Comparison of ENCODE assay signal across 22 cellular contexts in the genomic region with DNA sequence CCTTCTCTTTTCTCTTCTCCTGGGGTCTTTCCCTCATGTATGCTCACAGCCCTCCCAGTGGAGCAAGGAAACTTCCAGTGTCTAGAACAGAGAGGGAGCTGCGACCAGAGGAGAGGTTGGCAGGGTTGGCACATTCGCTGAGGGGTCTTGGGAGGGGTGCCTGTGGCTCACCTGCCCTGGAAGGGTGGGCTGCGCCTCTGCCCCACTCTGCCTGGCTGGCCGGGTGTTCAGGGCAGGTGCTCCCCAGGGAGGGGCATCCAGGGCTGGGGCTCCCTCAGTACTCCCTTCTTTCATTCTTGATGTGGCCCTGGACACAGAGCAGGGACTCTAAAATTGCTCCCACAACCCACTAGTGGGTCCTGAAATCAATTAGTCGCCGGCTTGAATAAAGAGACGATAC. TPM values are rescaled to one million over a fixed set of nuclear protein-coding genes. Genes with fewer than 3 reads are reported as not detected.
"Had no signal": no experiment of that assay in that cellular context is flagged by ENCODE, and none has a peak within 500 bp of the region (broad histone marks: within the 10 kb centered on the region; RNA-seq: fewer than 3 reads in every experiment).

No MANE protein-coding gene starts in this region.

- H3K4me3 Mint-ChIP-seq: dendritic cell treated with granulocyte-macrophage colony-stimulating factor and Interleukin-4, amounts not matched to agents 40 ng/mL and 50 ng/mL, for 4 days; naive B cell; stimulated activated naive B cell treated with anti-CD40 and anti-IgM and Interleukin-4, amounts not matched to agents 10 μg/mL and 1 μg/mL and 100 μg/mL, for 72 hours had no signal

- H3K4me3 ChIP-seq: esophagus squamous epithelium, gastroesophageal sphincter, left ventricle myocardium inferior, psoas muscle, stomach, thoracic aorta, transverse colon had no signal

- H3K27ac Mint-ChIP-seq: dendritic cell treated with granulocyte-macrophage colony-stimulating factor and Interleukin-4, amounts not matched to agents 40 ng/mL and 50 ng/mL, for 4 days; naive B cell; stimulated activated naive B cell treated with anti-CD40 and anti-IgM and Interleukin-4, amounts not matched to agents 10 μg/mL and 1 μg/mL and 100 μg/mL, for 72 hours had no signal

- H3K9me3 Mint-ChIP-seq: dendritic cell treated with granulocyte-macrophage colony-stimulating factor and Interleukin-4, amounts not matched to agents 40 ng/mL and 50 ng/mL, for 4 days; naive B cell; stimulated activated naive B cell treated with anti-CD40 and anti-IgM and Interleukin-4, amounts not matched to agents 10 μg/mL and 1 μg/mL and 100 μg/mL, for 72 hours had no signal

- H3K36me3 ChIP-seq: esophagus squamous epithelium, gastroesophageal sphincter, left ventricle myocardium inferior, stomach, thoracic aorta, transverse colon had no signal

- ATAC-seq: gastroesophageal sphincter; psoas muscle; sciatic nerve; stimulated activated naive B cell treated with anti-CD40 and anti-IgM and Interleukin-4, amounts not matched to agents 10 μg/mL and 1 μg/mL and 100 μg/mL, for 72 hours had no signal

- H3K9me3 ChIP-seq: esophagus squamous epithelium, gastroesophageal sphincter, left ventricle myocardium inferior, psoas muscle, stomach, thoracic aorta, transverse colon had no signal

- H3K27ac ChIP-seq: esophagus squamous epithelium, gastroesophageal sphincter, left ventricle myocardium inferior, parathyroid adenoma, psoas muscle, stomach, thoracic aorta, transverse colon had no signal

- H3K4me1 ChIP-seq: parathyroid adenoma, psoas muscle had no signal

- DNase-seq: esophagus squamous epithelium; foreskin fibroblast; glutamatergic neuron; left ventricle myocardium inferior; mesendoderm; naive B cell; occipital lobe; psoas muscle; retina; stimulated activated CD4-positive, alpha-beta T cell treated with anti-CD3 and anti-CD28 coated beads, Interleukin-2, amount 100 ng/mL, for 24 hours; stimulated activated CD4-positive, alpha-beta T cell treated with anti-CD3 and anti-CD28 coated beads, Interleukin-4, amount 100 ng/mL, for 4 hours; stimulated activated naive B cell treated with anti-CD40 and anti-IgM and Interleukin-4, amounts not matched to agents 10 μg/mL and 1 μg/mL and 100 μg/mL, for 72 hours; stomach; substantia nigra; transverse colon had no signal

- H3K36me3 Mint-ChIP-seq: naive B cell; stimulated activated naive B cell treated with anti-CD40 and anti-IgM and Interleukin-4, amounts not matched to agents 10 μg/mL and 1 μg/mL and 100 μg/mL, for 72 hours had no signal

RNA-seq across cellular contexts. Expression of a gene that starts 16.9 kb away (rescaled TPM):
- total RNA-seq: esophagus squamous epithelium, left ventricle myocardium inferior, psoas muscle, skeletal muscle tissue had no signal
- polyA plus RNA-seq: keratinocyte had no signal
